ENCODE assay signal across 8 cellular contexts in genomic region chr3:101685870-101686307, GRCh38. TPM values are rescaled to one million over a fixed set of nuclear protein-coding genes. Genes with fewer than 3 reads are reported as not detected.
DNase-seq lines count a peak whose midpoint lies in the region; ATAC-seq and TF ChIP-seq lines count a peak whose summit lies in the region.

No MANE protein-coding gene starts in this region.

- peak overlapping the region; percentile 72 for H2AK5ac ChIP-seq in mesenchymal stem cell (ENCODE audit: low read length, severe bottlenecking)

- H3K4ac ChIP-seq in mesenchymal stem cell (ENCODE audit: low read depth in 1 of 2, low read length in 2 of 2): peak overlapping the region; percentile 75 to 92

- TF ChIP-seq CTCF in cardiac fibroblast (IDR thresholded peaks at IDR 0.05; ENCODE audit: low read depth, low read length) (no peak), GM13977 (IDR thresholded peaks at IDR 0.05; ENCODE audit: extremely low read depth, insufficient read depth, missing control alignments) (no peak)

- in situ Hi-C loops in GM13977 (cut with MboI; ENCODE audit: low pct_unique_long_range_greater_than_20kb, low sequenced_read_pairs, unreplicated experiment): loop anchor here (10.0 to 25.0 kb wide), 2 partner anchors 539 to 851 kb away; no protein-coding TSS in a partner anchor

- DNase-seq in cardiac fibroblast (ENCODE audit: low read depth in 2 of 2) (peak in 1 of 2 donors; percentile 20), mesenchymal stem cell (no peak), NOMO-1 (lab: John Stamatoyannopoulos, UW; ENCODE audit: unreplicated experiment in 2 of 2) (no peak), T-helper 9 cell (no peak), putamen (ENCODE audit: low spot score) (no peak), GM13977 (ENCODE audit: low spot score) (no peak)

- H3K36me3 ChIP-seq in mesenchymal stem cell (ENCODE audit: control insufficient read depth in 1 of 2, insufficient read depth in 2 of 2, low read depth in 1 of 2, low read length in 2 of 2): peaks cover 22 to 51% of the 10 kb centered on the region in 2 experiments

- no peak overlapping the region for H2BK5ac ChIP-seq in mesenchymal stem cell (ENCODE audit: low read depth, low read length, poor library complexity, severe bottlenecking)

- H3K14ac ChIP-seq in mesenchymal stem cell (ENCODE audit: low read length in 2 of 2): peak overlapping the region in 1 of 2 experiments; percentile 83

- H2BK12ac ChIP-seq in mesenchymal stem cell (ENCODE audit: low read length in 2 of 2): no peak overlapping the region

- H3K27ac ChIP-seq in mesenchymal stem cell (ENCODE audit: low read length, poor library complexity, severe bottlenecking): peak overlapping the region; percentile 92

- H2BK15ac ChIP-seq in mesenchymal stem cell (ENCODE audit: low read depth, poor library complexity, severe bottlenecking): no peak overlapping the region

- peaks cover 3% of the 10 kb centered on the region for H3K79me1 ChIP-seq in mesenchymal stem cell (replicated peaks; ENCODE audit: low read length, poor library complexity, severe bottlenecking)

- no peaks in the 10 kb centered on the region for H3K27me3 ChIP-seq in mesenchymal stem cell (ENCODE audit: control insufficient read depth in 1 of 2, insufficient read depth in 1 of 2, low read length in 2 of 2)

- H3K4me1 ChIP-seq in mesenchymal stem cell (ENCODE audit: control insufficient read depth, insufficient read depth, low read depth, low read length): peaks cover 13% of the 10 kb centered on the region

- H2AFZ ChIP-seq in mesenchymal stem cell (ENCODE audit: low read depth, low read length): no peak overlapping the region

- peak overlapping the region; percentile 74 for H4K91ac ChIP-seq in mesenchymal stem cell (ENCODE audit: low read length)

- peak overlapping the region; percentile 76 to 77 for H3K18ac ChIP-seq in mesenchymal stem cell (ENCODE audit: low read depth in 1 of 2, low read length in 2 of 2)

- peak overlapping the region; percentile 75 for H3K4me2 ChIP-seq in mesenchymal stem cell (ENCODE audit: low read length, poor library complexity, severe bottlenecking)

- ATAC-seq in GM19025 (IDR thresholded peaks at IDR 0.05; ENCODE audit: low read depth, unreplicated experiment) (peak; percentile 3), HG03571 (IDR thresholded peaks at IDR 0.05; ENCODE audit: unreplicated experiment) (peak; percentile 4)

- H3K4me3 ChIP-seq in cardiac fibroblast (replicated peaks in 1 of 2; ENCODE audit: low read depth in 2 of 2, low read length in 2 of 2) (peak overlapping the region; percentile 75 to 91), mesenchymal stem cell (ENCODE audit: insufficient read depth in 1 of 2, low read depth in 1 of 2, low read length in 2 of 2) (peak overlapping the region; percentile 74 to 98)

- H4K8ac ChIP-seq in mesenchymal stem cell (ENCODE audit: low read length): peak overlapping the region; percentile 88

- 0% methylated on average over 10 of the region's 11 CpGs for WGBS in mesenchymal stem cell

- peak overlapping the region; percentile 0 for H2BK120ac ChIP-seq in mesenchymal stem cell (ENCODE audit: low read depth, low read length)

- peak overlapping the region; percentile 99 for H3K9ac ChIP-seq in mesenchymal stem cell (ENCODE audit: low read length)

- H3K23ac ChIP-seq in mesenchymal stem cell (ENCODE audit: low read length in 2 of 2): no peak overlapping the region

- no peaks in the 10 kb centered on the region for H3K9me3 ChIP-seq in mesenchymal stem cell (ENCODE audit: control insufficient read depth, low read length)

RNA-seq across cellular contexts. Expression of gene RPL24, which starts 0.6 kb away (rescaled TPM):
- polyA plus RNA-seq in mesenchymal stem cell (2013, experiment 1 of 2): 2,151 TPM
- 2,096 TPM for polyA plus RNA-seq in mesenchymal stem cell (2013, experiment 2 of 2)

RNA-seq across cellular contexts. Expression of gene ZBTB11, which starts 9.0 kb away (rescaled TPM):
- 7.1 TPM for polyA plus RNA-seq in mesenchymal stem cell (2013, experiment 1 of 2)
- 7.2 TPM for polyA plus RNA-seq in mesenchymal stem cell (2013, experiment 2 of 2)

RNA-seq across cellular contexts. Expression of gene CEP97, which starts 38.5 kb away (rescaled TPM):
- 3.4 TPM for polyA plus RNA-seq in mesenchymal stem cell (2013, experiment 1 of 2)
- polyA plus RNA-seq in mesenchymal stem cell (2013, experiment 2 of 2): 3.7 TPM
